In genomic region chr9:136646827-136647711, GRCh38 we compare ENCODE assay signal across 1 cellular context.
TF ChIP-seq lines count a peak whose summit lies in the region.

No MANE protein-coding gene starts in this region.

TF ChIP-seq in endothelial cell of umbilical vein, 7 proteins besides CTCF, POLR2A, EP300 and RAD21:
- no peak for TF ChIP-seq FOS (IDR thresholded peaks at IDR 0.05; ENCODE audit: borderline replicate concordance, insufficient read depth, low read length)
- TF ChIP-seq JUN (IDR thresholded peaks at IDR 0.05; ENCODE audit: borderline replicate concordance, insufficient read depth, insufficient read length, low read depth) = no peak
- TF ChIP-seq POLR2AphosphoS5 (IDR thresholded peaks at IDR 0.05; ENCODE audit: insufficient read depth, low read depth, low read length) = no peak
- no peak for TF ChIP-seq MYC (IDR thresholded peaks at IDR 0.05; ENCODE audit: low read depth, low read length)
- TF ChIP-seq EZH2 (IDR thresholded peaks at IDR 0.05; ENCODE audit: borderline replicate concordance, low read depth, low read length, severe bottlenecking) = no peak
- no peak for TF ChIP-seq GATA2 (IDR thresholded peaks at IDR 0.05; ENCODE audit: insufficient read depth, insufficient read length, low read depth, low read length)
- TF ChIP-seq MAX (IDR thresholded peaks at IDR 0.05; ENCODE audit: insufficient read depth, insufficient read length) = no peak
TF ChIP-seq in endothelial cell of umbilical vein: peak in this region for 0.
